ENCODE assay signal across 8 cellular contexts in the genomic region with DNA sequence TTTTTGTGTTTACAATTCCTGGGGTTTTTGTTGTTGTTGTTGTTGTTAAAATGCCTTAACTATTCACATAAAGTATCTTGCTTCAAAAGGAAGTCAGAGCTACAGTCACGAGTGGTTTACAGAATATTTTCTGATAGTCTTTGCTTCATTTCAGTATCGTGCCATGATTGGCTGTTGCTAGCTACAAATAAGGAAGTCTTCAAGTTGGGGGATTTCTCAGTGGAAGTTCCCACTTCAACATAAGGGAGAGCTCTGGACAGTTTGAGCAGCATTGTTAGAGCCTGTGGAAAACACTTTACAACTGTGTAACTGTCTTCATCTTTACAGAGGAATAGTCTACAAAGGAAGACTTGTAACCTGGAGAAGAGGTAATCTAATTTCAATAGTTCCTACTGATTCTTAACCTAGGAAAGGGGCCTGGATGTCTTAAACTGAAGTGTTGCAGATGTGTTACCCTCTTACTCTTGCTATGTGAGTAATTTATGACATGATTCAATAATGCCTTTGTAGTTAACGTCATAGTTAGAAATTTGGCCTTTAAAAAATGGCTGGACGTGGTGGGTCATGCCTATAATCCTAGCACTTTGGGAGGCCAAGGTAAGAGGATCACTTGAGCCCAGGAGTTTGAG. TPM values are rescaled to one million over a fixed set of nuclear protein-coding genes. Genes with fewer than 3 reads are reported as not detected.
DNase-seq lines count a peak whose midpoint lies in the region; ATAC-seq and TF ChIP-seq lines count a peak whose summit lies in the region.

No MANE protein-coding gene starts in this region.

- in situ Hi-C loops in SK-MEL-5 (cut with HindIII; ENCODE audit: low pct_unique_long_range_greater_than_20kb, low sequenced_read_pairs): no loop called here

- H3K4me3 Mint-ChIP-seq in osteocyte (ENCODE audit: unreplicated experiment): peak overlapping the region; percentile 64

- H3K27me3 Mint-ChIP-seq in osteocyte (ENCODE audit: unreplicated experiment): no peaks in the 10 kb centered on the region

- no peaks in the 10 kb centered on the region for H3K36me3 Mint-ChIP-seq in osteocyte (ENCODE audit: unreplicated experiment)

- H3K27ac Mint-ChIP-seq in osteocyte (ENCODE audit: unreplicated experiment): peak overlapping the region; percentile 80

- peak; percentile 81 for ATAC-seq in HG02970 (IDR thresholded peaks at IDR 0.05; ENCODE audit: low FRiP score, unreplicated experiment)
- peak; percentile 62 for ATAC-seq in esophagus mucosa

- DNase-seq in stimulated activated naive CD4-positive, alpha-beta T cell (lab: John Stamatoyannopoulos, UW): peak in 5 of 6 experiments; percentile 1 to 40 (median 30)
- no peak for DNase-seq in stimulated activated naive CD4-positive, alpha-beta T cell treated with Interleukin-2 at 50 U/mL for 16 hours (lab: John Stamatoyannopoulos, UW)
- DNase-seq in SK-MEL-5 (ENCODE audit: low read depth, low spot score) (peak; percentile 29), osteocyte (ENCODE audit: extremely low spot score, unreplicated experiment) (no peak), NCI-H526 treated with DMSO at 0.1 percent for 48 hours (lab: John Stamatoyannopoulos, UW) (no peak), islet precursor cell (no peak)

- peaks cover 66% of the 10 kb centered on the region for H3K4me1 Mint-ChIP-seq in osteocyte (ENCODE audit: unreplicated experiment)

- TF ChIP-seq CTCF in osteocyte (IDR thresholded peaks at IDR 0.05): no peak

- no peaks in the 10 kb centered on the region for H3K9me3 Mint-ChIP-seq in osteocyte (ENCODE audit: unreplicated experiment)

RNA-seq across cellular contexts. Expression of a gene that starts 23.4 kb away (rescaled TPM):
- total RNA-seq in SK-MEL-5 (2014; rRNA removed; shearing (Covaris generic)): 25.1 and 29.7 TPM in 2 replicates
- polyA plus RNA-seq in SK-MEL-5 (2015; cell fraction: cytosol; rRNA removed): 17.6 and 18.5 TPM in 2 replicates
- 120 and 140 TPM in 2 replicates for polyA plus RNA-seq in SK-MEL-5 (2015; cell fraction: nucleus; rRNA removed)
- total RNA-seq in esophagus mucosa (37.0 TPM), osteocyte (66.4 and 73.8 TPM in 2 replicates)

Comparison
In these comparisons a context has a peak if more than half of its experiments do, and no peak if none do; other contexts are left out.
1. DNase-seq: peak in stimulated activated naive CD4-positive, alpha-beta T cell (5 of 6) and SK-MEL-5 (single experiment); none in stimulated activated naive CD4-positive, alpha-beta T cell treated with Interleukin-2 at 50 U/mL for 16 hours (single experiment), osteocyte (single experiment), NCI-H526 treated with DMSO at 0.1 percent for 48 hours (single experiment) and islet precursor cell (single experiment).